ENCODE assay signal across 3 cellular contexts in genomic region chr22:48688366-48688765, GRCh38.
"Had no signal": no experiment of that assay in that cellular context is flagged by ENCODE, and none has a peak within 500 bp of the region (broad histone marks: within the 10 kb centered on the region; RNA-seq: fewer than 3 reads in every experiment).

No MANE protein-coding gene starts in this region.

- ATAC-seq: GM12878 had no signal

- DNase-seq: GDM1, GF-D8 had no signal

- H3K4me3 ChIP-seq: GM12878 had no signal
